17 cellular contexts compared by ENCODE assay signal in genomic region chrX:114532093-114532805, GRCh38. TPM values are rescaled to one million over a fixed set of nuclear protein-coding genes. Genes with fewer than 3 reads are reported as not detected.
DNase-seq lines count a peak whose midpoint lies in the region; ATAC-seq, FAIRE-seq and TF ChIP-seq lines count a peak whose summit lies in the region.
"Had no signal": no experiment of that assay in that cellular context is flagged by ENCODE, and none has a peak within 500 bp of the region (broad histone marks: within the 10 kb centered on the region; RNA-seq: fewer than 3 reads in every experiment).

No MANE protein-coding gene starts in this region.

- H3K36me3 Mint-ChIP-seq in astrocyte (ENCODE audit: low read depth, unreplicated experiment), result no peaks in the 10 kb centered on the region
- H3K36me3 Mint-ChIP-seq: CD4-positive, alpha-beta memory T cell had no signal

- TF ChIP-seq CTCF in astrocyte (IDR thresholded peaks at IDR 0.05; ENCODE audit: insufficient read depth, low read depth, low read length), result no peak
- no peak for TF ChIP-seq CTCF in fibroblast of villous mesenchyme (IDR thresholded peaks at IDR 0.05; ENCODE audit: insufficient read depth, low read depth, low read length)
- no peak for TF ChIP-seq CTCF in smooth muscle cell (IDR thresholded peaks at IDR 0.05; ENCODE audit: borderline replicate concordance, insufficient read depth, poor library complexity, severe bottlenecking)

- H3K36me3 ChIP-seq in astrocyte (ENCODE audit: insufficient read depth, low read length) (no peaks in the 10 kb centered on the region), smooth muscle cell (ENCODE audit: low read depth) (no peaks in the 10 kb centered on the region)
- H3K36me3 ChIP-seq: BE2C, SJSA1 had no signal

- H3K4me1 ChIP-seq in astrocyte (ENCODE audit: insufficient read depth, low read length) (no peaks in the 10 kb centered on the region), smooth muscle cell (ENCODE audit: low read depth) (no peaks in the 10 kb centered on the region)
- H3K4me1 ChIP-seq: BE2C, SJSA1 had no signal

- H2AFZ ChIP-seq in astrocyte (ENCODE audit: low read depth, low read length) (no peak overlapping the region), smooth muscle cell (ENCODE audit: low read depth) (no peak overlapping the region)

- H3K27ac Mint-ChIP-seq in astrocyte (ENCODE audit: unreplicated experiment), result no peak overlapping the region
- H3K27ac Mint-ChIP-seq: CD4-positive, alpha-beta memory T cell had no signal

- no peaks in the 10 kb centered on the region for H3K27me3 Mint-ChIP-seq in astrocyte (ENCODE audit: low read depth, unreplicated experiment)
- H3K27me3 Mint-ChIP-seq: CD4-positive, alpha-beta memory T cell had no signal

- H3K4me2 ChIP-seq in astrocyte (ENCODE audit: low read length) (no peak overlapping the region), smooth muscle cell (peak overlapping the region; percentile 70)

- H4K20me1 ChIP-seq in astrocyte (ENCODE audit: insufficient read depth, low read length), result no peaks in the 10 kb centered on the region
- no peaks in the 10 kb centered on the region for H4K20me1 ChIP-seq in smooth muscle cell (ENCODE audit: low read depth)

- 10% methylated on average over 2 of the region's 2 CpGs for WGBS in smooth muscle cell (ENCODE audit: low lambda C conversion rate)

- no peaks in the 10 kb centered on the region for H3F3A ChIP-seq in smooth muscle cell (ENCODE audit: low read depth)

- H3K79me2 ChIP-seq in astrocyte (ENCODE audit: insufficient read depth, low read length) (no peaks in the 10 kb centered on the region), smooth muscle cell (ENCODE audit: low read depth) (no peaks in the 10 kb centered on the region)

- no peaks in the 10 kb centered on the region for H3K9me3 Mint-ChIP-seq in astrocyte (ENCODE audit: unreplicated experiment)

- H3K9ac ChIP-seq in astrocyte (ENCODE audit: low read length), result no peak overlapping the region
- no peak overlapping the region for H3K9ac ChIP-seq in smooth muscle cell (ENCODE audit: low read depth)

- no peak overlapping the region for H3K4me3 Mint-ChIP-seq in astrocyte (ENCODE audit: unreplicated experiment)
- H3K4me3 Mint-ChIP-seq: CD4-positive, alpha-beta memory T cell had no signal

- no peak for FAIRE-seq in astrocyte (lab: Jason Lieb, UNC)
- no peak for FAIRE-seq in urothelium cell line (lab: Jason Lieb, UNC)

- H3K27me3 ChIP-seq in astrocyte (ENCODE audit: insufficient read depth, low read length), result no peaks in the 10 kb centered on the region
- H3K27me3 ChIP-seq in smooth muscle cell (ENCODE audit: low read depth), result no peaks in the 10 kb centered on the region
- H3K27me3 ChIP-seq: BE2C, SJSA1 had no signal

- ATAC-seq in HG02759 (IDR thresholded peaks at IDR 0.05; ENCODE audit: unreplicated experiment), result no peak

- no peaks in the 10 kb centered on the region for H3K4me1 Mint-ChIP-seq in astrocyte (ENCODE audit: low read depth, unreplicated experiment)
- H3K4me1 Mint-ChIP-seq: CD4-positive, alpha-beta memory T cell had no signal

- no peak overlapping the region for H3K27ac ChIP-seq in astrocyte (ENCODE audit: low read depth, low read length)
- peak overlapping the region; percentile 51 for H3K27ac ChIP-seq in smooth muscle cell (ENCODE audit: low read depth)
- H3K27ac ChIP-seq: SJSA1 had no signal

- H3K4me3 ChIP-seq in astrocyte (ENCODE audit: insufficient read depth, low read depth, low read length) (no peak overlapping the region), fibroblast of villous mesenchyme (ENCODE audit: low read depth, low read length) (no peak overlapping the region), smooth muscle cell (peak overlapping the region; percentile 19)
- H3K4me3 ChIP-seq: SJSA1 had no signal

- no peaks in the 10 kb centered on the region for H3K9me3 ChIP-seq in astrocyte (ENCODE audit: insufficient read depth, low read depth, low read length)
- no peaks in the 10 kb centered on the region for H3K9me3 ChIP-seq in smooth muscle cell (replicated peaks; ENCODE audit: low read depth)
- H3K9me3 ChIP-seq: BE2C, SJSA1 had no signal

- DNase-seq in M059J (ENCODE audit: low read depth), result peak; percentile 6
- peak; percentile 15 for DNase-seq in astrocyte (ENCODE audit: low read depth)
- DNase-seq in fibroblast of villous mesenchyme (ENCODE audit: low read depth), result peak; percentile 1
- no peak for DNase-seq in smooth muscle cell (lab: John Stamatoyannopoulos, UW; ENCODE audit: unreplicated experiment)
- DNase-seq in urothelium cell line (ENCODE audit: low spot score), result no peak
- no peak for DNase-seq in KG1 (lab: John Stamatoyannopoulos, UW)
- DNase-seq: BE2C; CD4-positive, alpha-beta memory T cell; DND-41; GOT3; NCI-H1048; NCI-H146; NCI-H2081 treated with DMSO at 0.1 percent for 48 hours; NCI-H524 had no signal

RNA-seq across cellular contexts. Expression of gene HTR2C, which starts 51.6 kb away (rescaled TPM):
- 0.76 and 0.84 TPM in 2 replicates for total RNA-seq in M059J (2014; rRNA removed; shearing (Covaris generic))
- total RNA-seq in astrocyte, result not detected in 2 replicates
- total RNA-seq in fibroblast of villous mesenchyme, result under 0.01 TPM in 2 replicates
- 0.09 TPM in 2 replicates for total RNA-seq in smooth muscle cell
- polyA plus RNA-seq in smooth muscle cell, result 0.19 TPM in 1 of 2 replicates, not detected in the other
- total RNA-seq: CD4-positive, alpha-beta memory T cell; LHCN-M2; SJSA1 had no signal
- polyA plus RNA-seq: CD4-positive, alpha-beta memory T cell had no signal

Comparison
In these comparisons a context has a peak if more than half of its experiments do, and no peak if none do; other contexts are left out.
1. DNase-seq: peak in M059J (single experiment), astrocyte (single experiment) and fibroblast of villous mesenchyme (single experiment); none in smooth muscle cell (single experiment), urothelium cell line (single experiment) and KG1 (single experiment).